Comparison of ENCODE assay signal across 1 cellular context in the genomic region with DNA sequence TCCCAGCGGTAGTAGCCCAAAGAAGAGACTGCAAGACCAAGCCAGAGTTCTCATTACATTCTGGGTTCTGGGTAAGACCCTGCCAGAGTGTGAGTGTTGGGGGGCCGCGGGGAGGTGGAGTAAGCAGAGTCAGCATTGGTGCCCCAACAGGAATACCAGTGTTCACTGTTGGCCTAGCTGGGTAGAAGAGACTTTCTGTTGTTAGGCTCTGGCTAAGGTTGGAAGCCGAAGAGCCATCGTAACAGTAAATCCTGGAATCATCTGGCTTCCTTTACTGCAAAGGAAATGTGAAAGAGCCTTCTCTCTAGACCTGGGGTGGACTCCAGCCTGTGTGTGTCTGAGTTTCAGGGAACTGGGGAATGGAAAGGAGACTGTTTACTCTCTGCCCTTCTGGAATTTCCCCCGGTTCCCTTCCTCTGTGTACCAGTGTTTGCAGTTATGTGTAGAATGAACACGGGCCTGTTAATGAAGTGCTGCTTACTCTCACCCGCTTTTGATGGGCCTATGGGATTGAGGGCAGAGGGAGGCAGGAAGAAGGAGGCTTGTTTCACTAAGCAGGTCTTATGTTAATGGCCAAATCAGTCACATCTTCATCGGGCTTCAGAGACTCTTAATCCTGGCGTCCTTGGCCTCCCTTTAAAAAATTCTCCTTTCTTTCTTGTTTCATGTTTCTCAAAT.
TF ChIP-seq lines count a peak whose summit lies in the region.

No MANE protein-coding gene starts in this region.

TF ChIP-seq in endothelial cell of umbilical vein, 7 proteins besides CTCF, POLR2A, EP300 and RAD21 (continued from another document):
- no peak for TF ChIP-seq JUN (IDR thresholded peaks at IDR 0.05; ENCODE audit: borderline replicate concordance, insufficient read depth, insufficient read length, low read depth)
- no peak for TF ChIP-seq FOS (IDR thresholded peaks at IDR 0.05; ENCODE audit: borderline replicate concordance, insufficient read depth, low read length)
TF ChIP-seq in endothelial cell of umbilical vein: peak in this region for 0.
